ENCODE assay signal across 8 cellular contexts in the genomic region with DNA sequence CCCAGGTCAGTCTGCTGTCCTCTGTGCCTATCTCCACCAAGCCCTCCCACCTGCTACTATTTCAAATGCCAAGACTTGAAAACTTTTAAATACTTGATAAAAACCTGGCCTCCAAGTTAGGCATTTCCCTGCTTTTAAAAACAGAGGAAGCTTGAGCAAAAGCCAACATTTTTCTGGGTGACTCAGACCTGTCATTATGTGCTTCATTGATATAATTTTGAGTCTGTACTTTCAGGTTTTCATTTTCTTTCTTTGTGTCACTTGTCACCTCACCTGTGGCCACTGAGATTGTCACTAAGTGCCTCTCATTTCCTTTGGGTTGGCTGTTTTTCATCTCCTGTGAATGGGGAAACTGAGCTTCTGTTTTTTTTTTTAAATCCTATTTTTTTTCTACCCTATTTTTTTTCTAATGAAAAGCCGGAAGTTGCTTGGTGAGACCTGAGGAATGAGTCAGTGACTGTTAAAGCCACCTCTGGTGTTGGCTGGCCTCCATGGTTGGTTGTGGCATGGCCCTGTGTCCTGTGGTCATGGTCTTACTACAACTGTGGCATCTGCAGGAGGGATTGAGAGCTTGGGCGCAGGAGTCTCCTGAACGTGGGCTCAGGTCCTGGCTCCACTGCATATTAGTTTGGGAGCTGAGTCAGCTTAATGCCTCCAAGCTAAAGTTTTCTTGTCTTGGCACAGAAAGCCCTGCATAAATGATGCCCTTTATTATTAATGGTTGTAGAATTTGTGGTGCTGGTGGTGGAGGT. TPM values are rescaled to one million over a fixed set of nuclear protein-coding genes. Genes with fewer than 3 reads are reported as not detected.
A peak's percentile ranks its signal among the peaks of the same experiment; 100 is the strongest.
DNase-seq lines count a peak whose midpoint lies in the region; ATAC-seq and TF ChIP-seq lines count a peak whose summit lies in the region.

No MANE protein-coding gene starts in this region.

- H3K36me3 Mint-ChIP-seq in activated naive CD8-positive, alpha-beta T cell treated with anti-CD3 and anti-CD28 coated beads, Interleukin-2, amount 50 U/mL, for 24 hours (ENCODE audit: low read depth), result peaks cover 2% of the 10 kb centered on the region

- intact Hi-C loops in IMR-90 (cut with micrococcal nuclease), result no loop called here

- POLR2A ChIA-PET in IMR-90 (lab: Charles Lee; ENCODE audit: unreplicated experiment), result no interaction called here

- BruUV-seq in IMR-90 (replicated peaks; lab: Mats Ljungman, UMichigan), result no TSS peak

- H3K27me3 ChIP-seq in IMR-90 (ENCODE audit: control insufficient read depth, insufficient read depth, low read length), result no peaks in the 10 kb centered on the region

- H3K9me3 ChIP-seq in IMR-90 (ENCODE audit: control insufficient read depth, insufficient read depth, low read length), result no peaks in the 10 kb centered on the region

- peaks cover 33% of the 10 kb centered on the region for H3K4me1 ChIP-seq in IMR-90 (ENCODE audit: control insufficient read depth, insufficient read depth, low read length)

- peak; percentile 46 for ATAC-seq in GM18498 (IDR thresholded peaks at IDR 0.05; ENCODE audit: unreplicated experiment)
- ATAC-seq in IMR-90 (ENCODE audit: low read depth), result no peak; the same call in 1 of the 2 replicates
- ATAC-seq in activated naive CD8-positive, alpha-beta T cell treated with anti-CD3 and anti-CD28 coated beads, Interleukin-2, amount 50 U/mL, for 24 hours, result peak; percentile 47
- no peak for ATAC-seq in GM19023 (IDR thresholded peaks at IDR 0.05; ENCODE audit: unreplicated experiment)
- ATAC-seq in GM21528 (IDR thresholded peaks at IDR 0.05; ENCODE audit: low FRiP score, unreplicated experiment), result no peak

- dilution Hi-C loops in IMR-90 (cut with HindIII; ENCODE audit: low sequenced_read_pairs, unreplicated experiment), result no loop called here

- no peak overlapping the region for H3K56ac ChIP-seq in IMR-90 (ENCODE audit: extremely low read depth, insufficient read depth, low read length)

- in situ Hi-C loops in IMR-90 (cut with MboI; ENCODE audit: low sequenced_read_pairs), result no loop called here

- H3K14ac ChIP-seq in IMR-90 (replicated peaks; ENCODE audit: low read depth, low read length), result peak overlapping the region; percentile 46

- no peak for TF ChIP-seq POLR2A in IMR-90 (IDR thresholded peaks at IDR 0.05; ENCODE audit: low read depth, low read length)

- no peak overlapping the region for H3K4me3 Mint-ChIP-seq in activated naive CD8-positive, alpha-beta T cell treated with anti-CD3 and anti-CD28 coated beads, Interleukin-2, amount 50 U/mL, for 24 hours

- no peaks in the 10 kb centered on the region for H4K20me1 ChIP-seq in IMR-90 (ENCODE audit: insufficient read depth, low read length)

- no peak for TF ChIP-seq CTCF in IMR-90 (conservative IDR thresholded peaks at IDR 0.05; ENCODE audit: low read depth, low read length)

- peaks cover 83% of the 10 kb centered on the region for H3K4me1 Mint-ChIP-seq in activated naive CD8-positive, alpha-beta T cell treated with anti-CD3 and anti-CD28 coated beads, Interleukin-2, amount 50 U/mL, for 24 hours

- CTCF ChIA-PET in IMR-90 (lab: Yijun Ruan, JAX), result no interaction called here

- no peaks in the 10 kb centered on the region for H3K9me3 Mint-ChIP-seq in activated naive CD8-positive, alpha-beta T cell treated with anti-CD3 and anti-CD28 coated beads, Interleukin-2, amount 50 U/mL, for 24 hours

- H4K91ac ChIP-seq in IMR-90 (ENCODE audit: insufficient read depth, low read depth, low read length), result peak overlapping the region; percentile 34; the same call in 1 of the 2 replicates

- peak overlapping the region; percentile 63; the same call in 1 of the 2 replicates for H3K4me2 ChIP-seq in IMR-90 (ENCODE audit: low read depth, low read length)

- H3K9ac ChIP-seq in IMR-90 (ENCODE audit: low read depth, low read length), result no peak overlapping the region

- H2BK120ac ChIP-seq in IMR-90 (ENCODE audit: low read depth, low read length), result peak overlapping the region; percentile 53

- H2AK9ac ChIP-seq in IMR-90 (replicated peaks; ENCODE audit: low read depth, low read length, poor library complexity), result peak overlapping the region; percentile 25

- DNase-seq in IMR-90, result peak; percentile 75
- DNase-seq in activated naive CD8-positive, alpha-beta T cell treated with anti-CD3 and anti-CD28 coated beads, Interleukin-2, amount 50 U/mL, for 24 hours, result peak; percentile 41
- DNase-seq in mucosa of gallbladder (ENCODE audit: low spot score), result peak; percentile 59
- no peak for DNase-seq in cerebellar nuclear complex (lab: John Stamatoyannopoulos, UW)
- no peak for DNase-seq in DMS 273 treated with DMSO at 0.1 percent for 48 hours (lab: John Stamatoyannopoulos, UW)

- no peaks in the 10 kb centered on the region for H3K36me3 ChIP-seq in IMR-90 (ENCODE audit: control insufficient read depth, insufficient read depth, low read length)

- H4K8ac ChIP-seq in IMR-90 (ENCODE audit: low read depth in 2 of 2, low read length in 2 of 2), result no peak overlapping the region

- H2BK20ac ChIP-seq in IMR-90 (ENCODE audit: low read depth, low read length), result peak overlapping the region; percentile 73

- H2AFZ ChIP-seq in IMR-90 (replicated peaks; ENCODE audit: low read length, poor library complexity), result no peak overlapping the region

- H3K27ac Mint-ChIP-seq in activated naive CD8-positive, alpha-beta T cell treated with anti-CD3 and anti-CD28 coated beads, Interleukin-2, amount 50 U/mL, for 24 hours, result peak overlapping the region; percentile 68

- H2BK5ac ChIP-seq in IMR-90 (ENCODE audit: low read depth, low read length, poor library complexity, severe bottlenecking), result peak overlapping the region; percentile 17

- H3K9me1 ChIP-seq in IMR-90 (ENCODE audit: insufficient read depth, low read length), result peaks cover 38% of the 10 kb centered on the region

- TF ChIP-seq RAD21 in IMR-90 (IDR thresholded peaks at IDR 0.05; ENCODE audit: low read length), result no peak

- H3K27me3 Mint-ChIP-seq in activated naive CD8-positive, alpha-beta T cell treated with anti-CD3 and anti-CD28 coated beads, Interleukin-2, amount 50 U/mL, for 24 hours, result no peaks in the 10 kb centered on the region

- no peak overlapping the region for H3K4me3 ChIP-seq in IMR-90 (ENCODE audit: insufficient read depth, low read depth, low read length)

- H3K4ac ChIP-seq in IMR-90 (ENCODE audit: low read depth, low read length), result peak overlapping the region; percentile 48

- H2AK5ac ChIP-seq in IMR-90 (ENCODE audit: low read depth, low read length), result peak overlapping the region; percentile 86

- H3K79me1 ChIP-seq in IMR-90 (ENCODE audit: low read depth in 1 of 2, low read length in 2 of 2), result peaks cover 0 to 18% of the 10 kb centered on the region in 2 experiments; a peak in 1 of 4 replicates

- no peak overlapping the region for H4K5ac ChIP-seq in IMR-90 (ENCODE audit: low read depth, low read length)

- peak overlapping the region; percentile 86 for H2BK15ac ChIP-seq in IMR-90 (ENCODE audit: low read depth, low read length)

- no peak overlapping the region for H3K23ac ChIP-seq in IMR-90 (ENCODE audit: low read depth, low read length)

- no peak overlapping the region; the same call in 1 of the 2 replicates for H3K18ac ChIP-seq in IMR-90 (ENCODE audit: low read depth, low read length)

- peak overlapping the region; percentile 65 for H3K27ac ChIP-seq in IMR-90 (ENCODE audit: insufficient read depth, low read length)

- WGBS in IMR-90 (ENCODE audit: extremely low coverage in 2 of 2, insufficient read length in 1 of 2), 2 experiments, result no CpG with 5 or more reads among the region's 3 CpGs

TF ChIP-seq in IMR-90, 13 proteins besides CTCF, POLR2A, EP300 and RAD21:
- no peak for TF ChIP-seq RFX5 (IDR thresholded peaks at IDR 0.05; ENCODE audit: low read depth, low read length)
- no peak for TF ChIP-seq SMC3 (IDR thresholded peaks at IDR 0.05; ENCODE audit: low read depth, low read length)
- TF ChIP-seq NFE2L2 (IDR thresholded peaks at IDR 0.05; ENCODE audit: low read depth, low read length), result no peak
- no peak for TF ChIP-seq RCOR1 (IDR thresholded peaks at IDR 0.05; ENCODE audit: insufficient replicate concordance, low read length)
- peak; percentile 83 for TF ChIP-seq MAFK (IDR thresholded peaks at IDR 0.05; ENCODE audit: low read depth, low read length)
- TF ChIP-seq, protein P1, sequence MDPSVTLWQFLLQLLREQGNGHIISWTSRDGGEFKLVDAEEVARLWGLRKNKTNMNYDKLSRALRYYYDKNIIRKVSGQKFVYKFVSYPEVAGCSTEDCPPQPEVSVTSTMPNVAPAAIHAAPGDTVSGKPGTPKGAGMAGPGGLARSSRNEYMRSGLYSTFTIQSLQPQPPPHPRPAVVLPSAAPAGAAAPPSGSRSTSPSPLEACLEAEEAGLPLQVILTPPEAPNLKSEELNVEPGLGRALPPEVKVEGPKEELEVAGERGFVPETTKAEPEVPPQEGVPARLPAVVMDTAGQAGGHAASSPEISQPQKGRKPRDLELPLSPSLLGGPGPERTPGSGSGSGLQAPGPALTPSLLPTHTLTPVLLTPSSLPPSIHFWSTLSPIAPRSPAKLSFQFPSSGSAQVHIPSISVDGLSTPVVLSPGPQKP (IDR thresholded peaks at IDR 0.05; ENCODE audit: borderline replicate concordance, low read depth, low read length), result no peak
- TF ChIP-seq MAZ (IDR thresholded peaks at IDR 0.05; ENCODE audit: borderline replicate concordance, low read depth, low read length), result no peak
- TF ChIP-seq, protein P2, sequence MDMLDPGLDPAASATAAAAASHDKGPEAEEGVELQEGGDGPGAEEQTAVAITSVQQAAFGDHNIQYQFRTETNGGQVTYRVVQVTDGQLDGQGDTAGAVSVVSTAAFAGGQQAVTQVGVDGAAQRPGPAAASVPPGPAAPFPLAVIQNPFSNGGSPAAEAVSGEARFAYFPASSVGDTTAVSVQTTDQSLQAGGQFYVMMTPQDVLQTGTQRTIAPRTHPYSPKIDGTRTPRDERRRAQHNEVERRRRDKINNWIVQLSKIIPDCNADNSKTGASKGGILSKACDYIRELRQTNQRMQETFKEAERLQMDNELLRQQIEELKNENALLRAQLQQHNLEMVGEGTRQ (IDR thresholded peaks at IDR 0.05; ENCODE audit: low read depth, low read length), result no peak
- TF ChIP-seq CHD1 (IDR thresholded peaks at IDR 0.05; ENCODE audit: low read depth, low read length), result no peak

RNA-seq across cellular contexts. Expression of a gene that starts 56.7 kb away (rescaled TPM):
- total RNA-seq in IMR-90 (2012; rRNA removed) (0.54 and 0.56 TPM in 2 replicates), mucosa of gallbladder (60.3 TPM)
- 0.27 and 0.56 TPM in 2 replicates for polyA plus RNA-seq in IMR-90 (2012; rRNA removed)
- polyA plus RNA-seq in IMR-90 (2012; cell fraction: cytosol; rRNA removed), result 0.06 and 0.13 TPM in 2 replicates
- 0.40 and 2.1 TPM in 2 replicates for polyA plus RNA-seq in IMR-90 (2012; cell fraction: nucleus; rRNA removed; ENCODE audit: low replicate concordance)

Comparison
In these comparisons a context has a peak if more than half of its experiments do, and no peak if none do; other contexts are left out.
1. ATAC-seq: peak in GM18498 (single experiment) and activated naive CD8-positive, alpha-beta T cell treated with anti-CD3 and anti-CD28 coated beads, Interleukin-2, amount 50 U/mL, for 24 hours (single experiment); none in IMR-90 (single experiment), GM19023 (single experiment) and GM21528 (single experiment).
2. DNase-seq: peak in IMR-90 (single experiment), activated naive CD8-positive, alpha-beta T cell treated with anti-CD3 and anti-CD28 coated beads, Interleukin-2, amount 50 U/mL, for 24 hours (single experiment) and mucosa of gallbladder (single experiment); none in cerebellar nuclear complex (0 of 2) and DMS 273 treated with DMSO at 0.1 percent for 48 hours (single experiment).
3. RNA of a gene that starts 56.7 kb away (total RNA-seq): 60.3 TPM in mucosa of gallbladder (single experiment); 0.54 to 0.56 TPM in IMR-90; every median in the first group is over 10 times any median in the second.